Comparison of ENCODE assay signal across 14 cellular contexts in the genomic region with DNA sequence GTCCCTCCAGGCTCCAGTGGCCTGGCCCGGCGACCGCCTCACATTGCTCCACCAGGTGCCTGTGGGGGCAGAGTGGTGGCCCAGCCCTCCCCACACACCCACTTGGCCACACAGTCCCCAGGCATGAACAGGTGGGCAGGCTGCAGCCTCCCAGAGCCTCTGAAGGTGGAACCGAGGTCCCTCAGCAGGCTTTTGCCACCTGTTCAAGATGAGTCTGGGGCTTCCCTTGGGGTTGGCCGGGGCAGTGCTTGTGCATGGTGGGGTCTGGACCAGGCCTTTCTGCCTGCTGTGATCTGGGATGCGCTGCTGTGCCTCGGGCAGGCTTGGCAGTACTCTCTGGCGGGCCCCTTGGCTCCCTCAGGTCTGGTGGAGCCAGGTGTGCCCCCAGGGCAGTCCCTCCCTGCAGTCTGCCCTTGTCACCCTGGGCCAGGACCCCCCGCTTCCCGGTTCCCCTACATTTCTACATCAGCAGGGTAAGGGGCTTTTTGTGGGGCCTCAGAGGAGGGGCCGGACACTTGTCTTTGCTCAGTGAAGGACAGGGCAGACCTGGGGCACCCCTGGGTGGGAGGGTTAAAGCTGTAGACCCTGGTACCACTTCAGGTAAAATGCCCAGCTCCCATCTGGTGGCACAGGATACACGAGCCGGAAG. TPM values are rescaled to one million over a fixed set of nuclear protein-coding genes. Genes with fewer than 3 reads are reported as not detected.
DNase-seq lines count a peak whose midpoint lies in the region; ATAC-seq, FAIRE-seq and TF ChIP-seq lines count a peak whose summit lies in the region.
"Had no signal": no experiment of that assay in that cellular context is flagged by ENCODE, and none has a peak within 500 bp of the region (broad histone marks: within the 10 kb centered on the region; RNA-seq: fewer than 3 reads in every experiment).

No MANE protein-coding gene starts in this region.

- TF ChIP-seq CTCF in BE2C (IDR thresholded peaks at IDR 0.05; ENCODE audit: low read depth, low read length) (no peak), HCT116 (IDR thresholded peaks at IDR 0.05 in 2 of 3, conservative IDR thresholded peaks at IDR 0.05 in 1 of 3; ENCODE audit: borderline replicate concordance in 1 of 3, insufficient read depth in 1 of 3, low read depth in 2 of 3, low read length in 2 of 3) (no peak), astrocyte (IDR thresholded peaks at IDR 0.05; ENCODE audit: insufficient read depth, low read depth, low read length) (no peak), neural progenitor cell (IDR thresholded peaks at IDR 0.05) (no peak), OCI-LY7 (conservative IDR thresholded peaks at IDR 0.05; ENCODE audit: low read length) (no peak)

- FAIRE-seq in astrocyte (lab: Jason Lieb, UNC): no peak
- FAIRE-seq: RCC 7860 had no signal

- no peak overlapping the region for H3K4me3 ChIP-seq in BE2C (ENCODE audit: low read depth, low read length)
- H3K4me3 ChIP-seq in HCT116 (replicated peaks in 1 of 2; ENCODE audit: low read depth in 1 of 2, low read length in 2 of 2): no peak overlapping the region
- H3K4me3 ChIP-seq in astrocyte (ENCODE audit: insufficient read depth, low read depth, low read length): no peak overlapping the region
- H3K4me3 ChIP-seq in neural progenitor cell: no peak overlapping the region
- H3K4me3 ChIP-seq in OCI-LY7 (ENCODE audit: low read depth, low read length, poor library complexity, severe bottlenecking): no peak overlapping the region

- no peak overlapping the region for H3K4me2 ChIP-seq in HCT116 (ENCODE audit: low read length)
- no peak overlapping the region for H3K4me2 ChIP-seq in astrocyte (ENCODE audit: low read length)
- no peak overlapping the region for H3K4me2 ChIP-seq in neural progenitor cell
- no peak overlapping the region for H3K4me2 ChIP-seq in OCI-LY7 (ENCODE audit: low read length)

- ATAC-seq in HCT116: no peak
- ATAC-seq in activated naive CD8-positive, alpha-beta T cell treated with anti-CD3 and anti-CD28 coated beads, Interleukin-2, amount 50 U/mL, for 24 hours: no peak

- no peaks in the 10 kb centered on the region for H4K20me1 ChIP-seq in HCT116 (ENCODE audit: insufficient read depth)
- peaks cover 24% of the 10 kb centered on the region for H4K20me1 ChIP-seq in astrocyte (ENCODE audit: insufficient read depth, low read length)
- H4K20me1 ChIP-seq in neural progenitor cell (ENCODE audit: low read depth): peaks cover 14% of the 10 kb centered on the region
- no peaks in the 10 kb centered on the region for H4K20me1 ChIP-seq in OCI-LY7 (ENCODE audit: insufficient read depth, low read length)

- RAD21 ChIA-PET in HCT116 (lab: Charles Lee; ENCODE audit: low non-redundant PET in 1 of 2, low total read pairs in 2 of 2, uncharacterized antibody in 2 of 2, unreplicated experiment in 2 of 2): no interaction called here

- H3K36me3 Mint-ChIP-seq in astrocyte (ENCODE audit: low read depth, unreplicated experiment) (no peaks in the 10 kb centered on the region), neural progenitor cell (peaks cover 3% of the 10 kb centered on the region)
- peaks cover under 1% of the 10 kb centered on the region for H3K36me3 Mint-ChIP-seq in activated naive CD8-positive, alpha-beta T cell treated with anti-CD3 and anti-CD28 coated beads, Interleukin-2, amount 50 U/mL, for 24 hours (ENCODE audit: low read depth)

- H2AFZ ChIP-seq in HCT116 (ENCODE audit: low read depth, low read length, poor library complexity, severe bottlenecking) (no peak overlapping the region), astrocyte (ENCODE audit: low read depth, low read length) (no peak overlapping the region), neural progenitor cell (replicated peaks) (no peak overlapping the region), OCI-LY7 (ENCODE audit: low read length) (no peak overlapping the region)

- H3K9me3 ChIP-seq in BE2C (no peaks in the 10 kb centered on the region), HCT116 (ENCODE audit: control insufficient read depth in 1 of 2, insufficient read depth in 1 of 2, low read depth in 1 of 2, low read length in 2 of 2) (no peaks in the 10 kb centered on the region), astrocyte (ENCODE audit: insufficient read depth, low read depth, low read length) (no peaks in the 10 kb centered on the region), neural progenitor cell (ENCODE audit: low read depth) (no peaks in the 10 kb centered on the region), OCI-LY7 (ENCODE audit: low read length) (no peaks in the 10 kb centered on the region)

- H3K4me3 Mint-ChIP-seq in astrocyte (ENCODE audit: unreplicated experiment) (no peak overlapping the region), neural progenitor cell (peak overlapping the region; percentile 60)
- no peak overlapping the region for H3K4me3 Mint-ChIP-seq in activated naive CD8-positive, alpha-beta T cell treated with anti-CD3 and anti-CD28 coated beads, Interleukin-2, amount 50 U/mL, for 24 hours

- H3K36me3 ChIP-seq in BE2C (peaks cover 29% of the 10 kb centered on the region), HCT116 (ENCODE audit: control insufficient read depth in 1 of 2, insufficient read depth in 2 of 2, low read length in 2 of 2) (peaks cover 18 to 23% of the 10 kb centered on the region in 2 experiments), astrocyte (ENCODE audit: insufficient read depth, low read length) (peaks cover 5% of the 10 kb centered on the region), neural progenitor cell (no peaks in the 10 kb centered on the region), OCI-LY7 (ENCODE audit: insufficient read depth, low read length) (peaks cover 42% of the 10 kb centered on the region)

- H3K79me2 ChIP-seq in HCT116 (ENCODE audit: insufficient read depth, low read length) (peaks cover 16% of the 10 kb centered on the region; the same call in 1 of the 2 replicates), astrocyte (ENCODE audit: insufficient read depth, low read length) (no peaks in the 10 kb centered on the region), neural progenitor cell (ENCODE audit: low read depth) (no peaks in the 10 kb centered on the region), OCI-LY7 (ENCODE audit: insufficient read depth, low read depth, low read length) (no peaks in the 10 kb centered on the region)

- H3K27me3 ChIP-seq in BE2C (peaks cover 12% of the 10 kb centered on the region), HCT116 (ENCODE audit: insufficient read depth, low read length) (no peaks in the 10 kb centered on the region), astrocyte (ENCODE audit: insufficient read depth, low read length) (peaks cover 15% of the 10 kb centered on the region), neural progenitor cell (peaks cover 29% of the 10 kb centered on the region)

- H3K9me3 Mint-ChIP-seq in astrocyte (ENCODE audit: unreplicated experiment): no peaks in the 10 kb centered on the region
- H3K9me3 Mint-ChIP-seq in neural progenitor cell: no peaks in the 10 kb centered on the region
- no peaks in the 10 kb centered on the region for H3K9me3 Mint-ChIP-seq in activated naive CD8-positive, alpha-beta T cell treated with anti-CD3 and anti-CD28 coated beads, Interleukin-2, amount 50 U/mL, for 24 hours

- H3K4me1 ChIP-seq in BE2C (peaks cover 15% of the 10 kb centered on the region), HCT116 (ENCODE audit: control insufficient read depth in 1 of 2, insufficient read depth in 2 of 2, low read length in 2 of 2) (peaks cover 34 to 45% of the 10 kb centered on the region in 2 experiments), astrocyte (ENCODE audit: insufficient read depth, low read length) (peaks cover 26% of the 10 kb centered on the region), neural progenitor cell (peaks cover 19% of the 10 kb centered on the region), OCI-LY7 (ENCODE audit: insufficient read depth, low read length, poor library complexity, severe bottlenecking) (no peaks in the 10 kb centered on the region)

- H3K9me2 ChIP-seq in HCT116 (ENCODE audit: insufficient read depth): no peaks in the 10 kb centered on the region
- H3K9me2 ChIP-seq in OCI-LY7 (ENCODE audit: insufficient read depth, low read length): no peaks in the 10 kb centered on the region

- H3K27me3 Mint-ChIP-seq in astrocyte (ENCODE audit: low read depth, unreplicated experiment) (no peaks in the 10 kb centered on the region), neural progenitor cell (ENCODE audit: insufficient read depth, low read depth) (peaks cover 15% of the 10 kb centered on the region)
- peaks cover 14% of the 10 kb centered on the region for H3K27me3 Mint-ChIP-seq in activated naive CD8-positive, alpha-beta T cell treated with anti-CD3 and anti-CD28 coated beads, Interleukin-2, amount 50 U/mL, for 24 hours

- H3K27ac Mint-ChIP-seq in astrocyte (ENCODE audit: unreplicated experiment) (peak overlapping the region; percentile 26), neural progenitor cell (no peak overlapping the region)
- no peak overlapping the region for H3K27ac Mint-ChIP-seq in activated naive CD8-positive, alpha-beta T cell treated with anti-CD3 and anti-CD28 coated beads, Interleukin-2, amount 50 U/mL, for 24 hours

- peak; percentile 48 for DNase-seq in BE2C
- DNase-seq in HCT116 (ENCODE audit: low read depth, low spot score): no peak
- no peak for DNase-seq in astrocyte (ENCODE audit: low read depth)
- no peak for DNase-seq in neural progenitor cell (ENCODE audit: low spot score)
- DNase-seq in activated naive CD8-positive, alpha-beta T cell treated with anti-CD3 and anti-CD28 coated beads, Interleukin-2, amount 50 U/mL, for 24 hours: no peak
- DNase-seq in OCI-LY7 (ENCODE audit: low spot score): no peak
- no peak for DNase-seq in NCI-H748 treated with DMSO at 0.1 percent for 48 hours (lab: John Stamatoyannopoulos, UW)
- no peak for DNase-seq in amygdala (lab: John Stamatoyannopoulos, UW)
- DNase-seq: MM.1S, NCI-H1105, NCI-H187, NCI-H446, SIG-M5 had no signal

- peaks cover 20% of the 10 kb centered on the region for H3F3A ChIP-seq in neural progenitor cell (ENCODE audit: low read depth)

- CTCF ChIA-PET in HCT116 (lab: Charles Lee) (interaction anchor here (1.1 to 1.7 kb wide), 2 partner anchors 8 kb away, joined by 3 to 5 read pairs; no protein-coding TSS in a partner anchor), OCI-LY7 (lab: Charles Lee; ENCODE audit: unreplicated experiment) (no interaction called here)

- intact Hi-C loops in HCT116 (cut with micrococcal nuclease): no loop called here
- intact Hi-C loops in OCI-LY7 (cut with micrococcal nuclease; ENCODE audit: unreplicated experiment): no loop called here

- no peak for TF ChIP-seq RAD21 in HCT116 (IDR thresholded peaks at IDR 0.05; ENCODE audit: low read depth)

- no peak overlapping the region for H3K9ac ChIP-seq in HCT116 (ENCODE audit: low read length)
- H3K9ac ChIP-seq in astrocyte (ENCODE audit: low read length): no peak overlapping the region
- H3K9ac ChIP-seq in neural progenitor cell: no peak overlapping the region

- H3K27ac ChIP-seq in HCT116 (ENCODE audit: low read depth, low read length) (peak overlapping the region; percentile 64; the same call in 1 of the 2 replicates), astrocyte (ENCODE audit: low read depth, low read length) (no peak overlapping the region), neural progenitor cell (no peak overlapping the region), OCI-LY7 (ENCODE audit: low read depth, low read length, poor library complexity, severe bottlenecking) (no peak overlapping the region)

- POLR2A ChIA-PET in HCT116 (lab: Charles Lee) (no interaction called here), OCI-LY7 (lab: Charles Lee) (no interaction called here)

- TF ChIP-seq POLR2A in HCT116 (IDR thresholded peaks at IDR 0.05; ENCODE audit: borderline replicate concordance, extremely low read depth, insufficient read depth, insufficient read length): no peak

- BruUV-seq in HCT116 (replicated peaks; lab: Mats Ljungman, UMichigan): no TSS peak
- BruUV-seq in OCI-LY7 (replicated peaks; lab: Mats Ljungman, UMichigan): no TSS peak

- H3K4me1 Mint-ChIP-seq in astrocyte (ENCODE audit: low read depth, unreplicated experiment): peaks cover 17% of the 10 kb centered on the region
- H3K4me1 Mint-ChIP-seq in neural progenitor cell: peaks cover 14% of the 10 kb centered on the region
- peaks cover 8% of the 10 kb centered on the region for H3K4me1 Mint-ChIP-seq in activated naive CD8-positive, alpha-beta T cell treated with anti-CD3 and anti-CD28 coated beads, Interleukin-2, amount 50 U/mL, for 24 hours

RNA-seq across cellular contexts. Expression of a gene that starts 2.7 kb away (rescaled TPM):
- polyA plus RNA-seq in BE2C (2012; ENCODE audit: insufficient read depth, insufficient read length, low read depth): 5.9 TPM
- 29.7 TPM for total RNA-seq in HCT116 (2021; ENCODE audit: unreplicated experiment)
- polyA plus RNA-seq in HCT116 (2012): 15.9 and 20.7 TPM in 2 replicates
- total RNA-seq in astrocyte: 43.0 and 54.3 TPM in 2 replicates
- total RNA-seq in neural progenitor cell (ENCODE audit: low replicate concordance): 10.5 and 34.8 TPM in 2 replicates
- 1.0 and 1.7 TPM in 2 replicates for total RNA-seq in OCI-LY7 (2014; rRNA removed; shearing (Covaris generic))
- total RNA-seq in OCI-LY7 (2022): 5.2 and 6.1 TPM in 2 replicates

RNA-seq across cellular contexts. Expression of a gene that starts 9.5 kb away (rescaled TPM):
- polyA plus RNA-seq in BE2C (2012; ENCODE audit: insufficient read depth, insufficient read length, low read depth): 138 TPM
- total RNA-seq in HCT116 (2021; ENCODE audit: unreplicated experiment): 73.6 TPM
- 59.4 and 59.5 TPM in 2 replicates for polyA plus RNA-seq in HCT116 (2012)
- total RNA-seq in astrocyte: 93.4 and 96.5 TPM in 2 replicates
- 7.0 and 23.9 TPM in 2 replicates for total RNA-seq in neural progenitor cell (ENCODE audit: low replicate concordance)
- 64.8 and 75.6 TPM in 2 replicates for total RNA-seq in OCI-LY7 (2014; rRNA removed; shearing (Covaris generic))
- total RNA-seq in OCI-LY7 (2022): 66.2 and 69.9 TPM in 2 replicates

RNA-seq across cellular contexts. Expression of a gene that starts 17.9 kb away (rescaled TPM):
- polyA plus RNA-seq in BE2C (2012; ENCODE audit: insufficient read depth, insufficient read length, low read depth): 28.1 TPM
- 33.8 TPM for total RNA-seq in HCT116 (2021; ENCODE audit: unreplicated experiment)
- 28.7 and 30.0 TPM in 2 replicates for polyA plus RNA-seq in HCT116 (2012)
- total RNA-seq in astrocyte: 18.7 and 19.3 TPM in 2 replicates
- total RNA-seq in neural progenitor cell (ENCODE audit: low replicate concordance): 14.0 and 18.1 TPM in 2 replicates
- 22.2 and 25.1 TPM in 2 replicates for total RNA-seq in OCI-LY7 (2014; rRNA removed; shearing (Covaris generic))
- 19.9 and 22.6 TPM in 2 replicates for total RNA-seq in OCI-LY7 (2022)

RNA-seq across cellular contexts. Expression of a gene that starts 47.4 kb away (rescaled TPM):
- 8.8 TPM for polyA plus RNA-seq in BE2C (2012; ENCODE audit: insufficient read depth, insufficient read length, low read depth)
- total RNA-seq in HCT116 (2021; ENCODE audit: unreplicated experiment): 20.4 TPM
- polyA plus RNA-seq in HCT116 (2012): 8.9 and 10.9 TPM in 2 replicates
- 11.0 and 13.5 TPM in 2 replicates for total RNA-seq in astrocyte
- 29.1 and 36.3 TPM in 2 replicates for total RNA-seq in neural progenitor cell (ENCODE audit: low replicate concordance)
- 9.5 and 10.0 TPM in 2 replicates for total RNA-seq in OCI-LY7 (2014; rRNA removed; shearing (Covaris generic))
- total RNA-seq in OCI-LY7 (2022): 8.7 and 9.2 TPM in 2 replicates
